In genomic region chr5:169584998-169585451, GRCh38 we compare ENCODE assay signal across 11 cellular contexts. TPM values are rescaled to one million over a fixed set of nuclear protein-coding genes. Genes with fewer than 3 reads are reported as not detected.
DNase-seq lines count a peak whose midpoint lies in the region; TF ChIP-seq lines count a peak whose summit lies in the region.
"Had no signal": no experiment of that assay in that cellular context is flagged by ENCODE, and none has a peak within 500 bp of the region (broad histone marks: within the 10 kb centered on the region; RNA-seq: fewer than 3 reads in every experiment).

No MANE protein-coding gene starts in this region.

- H3K9me3 ChIP-seq in SJCRH30 (replicated peaks) (no peaks in the 10 kb centered on the region), smooth muscle cell (replicated peaks; ENCODE audit: low read depth) (no peaks in the 10 kb centered on the region), suprapubic skin (no peaks in the 10 kb centered on the region)
- H3K9me3 ChIP-seq: tibial nerve had no signal

- H4K20me1 ChIP-seq in smooth muscle cell (ENCODE audit: low read depth): no peaks in the 10 kb centered on the region

- no peaks in the 10 kb centered on the region for H3K9me3 Mint-ChIP-seq in activated T-cell treated with anti-CD3 and anti-CD28 coated beads, Interleukin-2, amount 50 U/mL, for 24 hours

- H3K4me2 ChIP-seq in smooth muscle cell: peak overlapping the region; percentile 91

- no peaks in the 10 kb centered on the region for H3K27me3 ChIP-seq in SJCRH30
- H3K27me3 ChIP-seq in smooth muscle cell (ENCODE audit: low read depth): no peaks in the 10 kb centered on the region
- H3K27me3 ChIP-seq in suprapubic skin: no peaks in the 10 kb centered on the region
- H3K27me3 ChIP-seq: tibial nerve had no signal

- H3K4me1 Mint-ChIP-seq in activated T-cell treated with anti-CD3 and anti-CD28 coated beads, Interleukin-2, amount 50 U/mL, for 24 hours (ENCODE audit: low read depth): peaks cover 41% of the 10 kb centered on the region

- peak overlapping the region; percentile 98 for H3K4me3 Mint-ChIP-seq in activated T-cell treated with anti-CD3 and anti-CD28 coated beads, Interleukin-2, amount 50 U/mL, for 24 hours

- H3K9ac ChIP-seq in smooth muscle cell (ENCODE audit: low read depth): peak overlapping the region; percentile 21

- H3K27ac Mint-ChIP-seq in activated T-cell treated with anti-CD3 and anti-CD28 coated beads, Interleukin-2, amount 50 U/mL, for 24 hours: peak overlapping the region; percentile 99

- H3K79me2 ChIP-seq in smooth muscle cell (ENCODE audit: low read depth): peaks cover 37% of the 10 kb centered on the region

- no peak for TF ChIP-seq EP300 in suprapubic skin (IDR thresholded peaks at IDR 0.05)

- H3K4me3 ChIP-seq in SJCRH30: peak overlapping the region; percentile 90
- H3K4me3 ChIP-seq in fibroblast of mammary gland (ENCODE audit: control insufficient read depth, low read depth, low read length): peak overlapping the region; percentile 99
- H3K4me3 ChIP-seq in smooth muscle cell: peak overlapping the region; percentile 67
- no peak overlapping the region for H3K4me3 ChIP-seq in suprapubic skin

- H3K27ac ChIP-seq in SJCRH30 (no peak overlapping the region), smooth muscle cell (ENCODE audit: low read depth) (no peak overlapping the region), suprapubic skin (no peak overlapping the region)
- H3K27ac ChIP-seq: tibial nerve had no signal

- DNase-seq in activated T-cell treated with anti-CD3 and anti-CD28 coated beads, Interleukin-2, amount 50 U/mL, for 24 hours: no peak
- DNase-seq in activated T-cell treated with anti-CD3 and anti-CD28 coated beads for 4 hours: no peak
- DNase-seq in SJCRH30: no peak
- DNase-seq in fibroblast of mammary gland (ENCODE audit: low read depth): no peak
- DNase-seq in smooth muscle cell (lab: John Stamatoyannopoulos, UW; ENCODE audit: unreplicated experiment): no peak
- DNase-seq in stimulated activated CD4-positive, alpha-beta T cell treated with anti-CD3 and anti-CD28 coated beads, Interleukin-1b, Interleukin-23, amount 100 ng/mL, for 48 hours: no peak
- DNase-seq in DMS153 treated with DMSO at 0.1 percent for 48 hours (lab: John Stamatoyannopoulos, UW; ENCODE audit: unreplicated experiment): no peak
- DNase-seq in suprapubic skin (ENCODE audit: low spot score in 2 of 2): no peak
- DNase-seq: NCI-H1048, WERI-Rb-1 had no signal

- no peaks in the 10 kb centered on the region for H3K4me1 ChIP-seq in SJCRH30
- peaks cover 4% of the 10 kb centered on the region for H3K4me1 ChIP-seq in smooth muscle cell (ENCODE audit: low read depth)
- H3K4me1 ChIP-seq in suprapubic skin: peaks cover 19% of the 10 kb centered on the region

- 40% methylated on average over 5 of the region's 5 CpGs for WGBS in smooth muscle cell (ENCODE audit: low lambda C conversion rate)
- 66% methylated on average over 5 of the region's 5 CpGs for WGBS in suprapubic skin

- no peak for TF ChIP-seq POLR2A in suprapubic skin (IDR thresholded peaks at IDR 0.05)

- H2AFZ ChIP-seq in smooth muscle cell (ENCODE audit: low read depth): peak overlapping the region; percentile 86

- peaks cover 40% of the 10 kb centered on the region for H3K36me3 Mint-ChIP-seq in activated T-cell treated with anti-CD3 and anti-CD28 coated beads, Interleukin-2, amount 50 U/mL, for 24 hours (ENCODE audit: low read depth)

- no peaks in the 10 kb centered on the region for H3F3A ChIP-seq in smooth muscle cell (ENCODE audit: low read depth)

- TF ChIP-seq CTCF in fibroblast of mammary gland (conservative IDR thresholded peaks at IDR 0.05; ENCODE audit: control insufficient read depth, insufficient read depth, low read depth, low read length): peak; percentile 13
- TF ChIP-seq CTCF in smooth muscle cell (IDR thresholded peaks at IDR 0.05; ENCODE audit: borderline replicate concordance, insufficient read depth, poor library complexity, severe bottlenecking): no peak
- no peak for TF ChIP-seq CTCF in suprapubic skin (IDR thresholded peaks at IDR 0.05)

- no peaks in the 10 kb centered on the region for H3K27me3 Mint-ChIP-seq in activated T-cell treated with anti-CD3 and anti-CD28 coated beads, Interleukin-2, amount 50 U/mL, for 24 hours

- peaks cover 24% of the 10 kb centered on the region for H3K36me3 ChIP-seq in SJCRH30
- no peaks in the 10 kb centered on the region for H3K36me3 ChIP-seq in smooth muscle cell (ENCODE audit: low read depth)
- H3K36me3 ChIP-seq in suprapubic skin: peaks cover 7% of the 10 kb centered on the region

RNA-seq across cellular contexts. Expression of gene SPDL1, which starts 1.5 kb away (rescaled TPM):
- 65.4 and 83.7 TPM in 2 replicates for total RNA-seq in SJCRH30 (2014; rRNA removed; shearing (Covaris generic))
- total RNA-seq in smooth muscle cell (34.9 and 75.2 TPM in 2 replicates), suprapubic skin (1 to 10 TPM; 6.4 to 9.4 (median 7.3) TPM)
- 25.7 and 28.0 TPM in 2 replicates for polyA plus RNA-seq in smooth muscle cell

RNA-seq across cellular contexts. Expression of gene DOCK2, which starts 52.0 kb away (rescaled TPM):
- total RNA-seq in SJCRH30 (2014; rRNA removed; shearing (Covaris generic)): 0.10 and 0.20 TPM in 2 replicates
- total RNA-seq in smooth muscle cell: 0.31 and 3.0 TPM in 2 replicates
- polyA plus RNA-seq in smooth muscle cell: 0.40 and 0.73 TPM in 2 replicates
- 10 to 100 TPM in 1 of 4 donors, 1 to 10 TPM in 3; 2.3 to 11.2 (median 3.2) TPM for total RNA-seq in suprapubic skin
